1 cellular context compared by ENCODE assay signal in genomic region chr6:134622382-134623173, GRCh38.
TF ChIP-seq lines count a peak whose summit lies in the region.

No MANE protein-coding gene starts in this region.

TF ChIP-seq in GM23338, 12 proteins besides CTCF, POLR2A, EP300 and RAD21 (continued from another document):
- TF ChIP-seq, protein P1, sequence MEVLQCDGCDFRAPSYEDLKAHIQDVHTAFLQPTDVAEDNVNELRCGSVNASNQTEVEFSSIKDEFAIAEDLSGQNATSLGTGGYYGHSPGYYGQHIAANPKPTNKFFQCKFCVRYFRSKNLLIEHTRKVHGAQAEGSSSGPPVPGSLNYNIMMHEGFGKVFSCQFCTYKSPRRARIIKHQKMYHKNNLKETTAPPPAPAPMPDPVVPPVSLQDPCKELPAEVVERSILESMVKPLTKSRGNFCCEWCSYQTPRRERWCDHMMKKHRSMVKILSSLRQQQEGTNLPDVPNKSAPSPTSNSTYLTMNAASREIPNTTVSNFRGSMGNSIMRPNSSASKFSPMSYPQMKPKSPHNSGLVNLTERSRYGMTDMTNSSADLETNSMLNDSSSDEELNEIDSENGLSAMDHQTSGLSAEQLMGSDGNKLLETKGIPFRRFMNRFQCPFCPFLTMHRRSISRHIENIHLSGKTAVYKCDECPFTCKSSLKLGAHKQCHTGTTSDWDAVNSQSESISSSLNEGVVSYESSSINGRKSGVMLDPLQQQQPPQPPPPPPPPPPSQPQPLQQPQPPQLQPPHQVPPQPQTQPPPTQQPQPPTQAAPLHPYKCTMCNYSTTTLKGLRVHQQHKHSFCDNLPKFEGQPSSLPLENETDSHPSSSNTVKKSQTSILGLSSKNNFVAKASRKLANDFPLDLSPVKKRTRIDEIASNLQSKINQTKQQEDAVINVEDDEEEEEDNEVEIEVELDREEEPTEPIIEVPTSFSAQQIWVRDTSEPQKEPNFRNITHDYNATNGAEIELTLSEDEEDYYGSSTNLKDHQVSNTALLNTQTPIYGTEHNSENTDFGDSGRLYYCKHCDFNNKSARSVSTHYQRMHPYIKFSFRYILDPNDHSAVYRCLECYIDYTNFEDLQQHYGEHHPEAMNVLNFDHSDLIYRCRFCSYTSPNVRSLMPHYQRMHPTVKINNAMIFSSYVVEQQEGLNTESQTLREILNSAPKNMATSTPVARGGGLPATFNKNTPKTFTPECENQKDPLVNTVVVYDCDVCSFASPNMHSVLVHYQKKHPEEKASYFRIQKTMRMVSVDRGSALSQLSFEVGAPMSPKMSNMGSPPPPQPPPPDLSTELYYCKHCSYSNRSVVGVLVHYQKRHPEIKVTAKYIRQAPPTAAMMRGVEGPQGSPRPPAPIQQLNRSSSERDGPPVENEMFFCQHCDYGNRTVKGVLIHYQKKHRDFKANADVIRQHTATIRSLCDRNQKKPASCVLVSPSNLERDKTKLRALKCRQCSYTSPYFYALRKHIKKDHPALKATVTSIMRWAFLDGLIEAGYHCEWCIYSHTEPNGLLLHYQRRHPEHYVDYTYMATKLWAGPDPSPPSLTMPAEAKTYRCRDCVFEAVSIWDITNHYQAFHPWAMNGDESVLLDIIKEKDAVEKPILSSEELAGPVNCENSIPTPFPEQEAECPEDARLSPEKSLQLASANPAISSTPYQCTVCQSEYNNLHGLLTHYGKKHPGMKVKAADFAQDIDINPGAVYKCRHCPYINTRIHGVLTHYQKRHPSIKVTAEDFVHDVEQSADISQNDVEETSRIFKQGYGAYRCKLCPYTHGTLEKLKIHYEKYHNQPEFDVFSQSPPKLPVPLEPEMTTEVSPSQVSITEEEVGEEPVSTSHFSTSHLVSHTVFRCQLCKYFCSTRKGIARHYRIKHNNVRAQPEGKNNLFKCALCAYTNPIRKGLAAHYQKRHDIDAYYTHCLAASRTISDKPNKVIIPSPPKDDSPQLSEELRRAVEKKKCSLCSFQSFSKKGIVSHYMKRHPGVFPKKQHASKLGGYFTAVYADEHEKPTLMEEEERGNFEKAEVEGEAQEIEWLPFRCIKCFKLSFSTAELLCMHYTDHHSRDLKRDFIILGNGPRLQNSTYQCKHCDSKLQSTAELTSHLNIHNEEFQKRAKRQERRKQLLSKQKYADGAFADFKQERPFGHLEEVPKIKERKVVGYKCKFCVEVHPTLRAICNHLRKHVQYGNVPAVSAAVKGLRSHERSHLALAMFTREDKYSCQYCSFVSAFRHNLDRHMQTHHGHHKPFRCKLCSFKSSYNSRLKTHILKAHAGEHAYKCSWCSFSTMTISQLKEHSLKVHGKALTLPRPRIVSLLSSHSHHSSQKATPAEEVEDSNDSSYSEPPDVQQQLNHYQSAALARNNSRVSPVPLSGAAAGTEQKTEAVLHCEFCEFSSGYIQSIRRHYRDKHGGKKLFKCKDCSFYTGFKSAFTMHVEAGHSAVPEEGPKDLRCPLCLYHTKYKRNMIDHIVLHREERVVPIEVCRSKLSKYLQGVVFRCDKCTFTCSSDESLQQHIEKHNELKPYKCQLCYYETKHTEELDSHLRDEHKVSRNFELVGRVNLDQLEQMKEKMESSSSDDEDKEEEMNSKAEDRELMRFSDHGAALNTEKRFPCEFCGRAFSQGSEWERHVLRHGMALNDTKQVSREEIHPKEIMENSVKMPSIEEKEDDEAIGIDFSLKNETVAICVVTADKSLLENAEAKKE (CRISPR knock-in tag; IDR thresholded peaks at IDR 0.05) = no peak
- TF ChIP-seq STAT1 (IDR thresholded peaks at IDR 0.05; ENCODE audit: unreplicated experiment) (no peak), NANOG (IDR thresholded peaks at IDR 0.05; ENCODE audit: borderline replicate concordance) (no peak), EZH2phosphoT487 (IDR thresholded peaks at IDR 0.05; ENCODE audit: unreplicated experiment) (no peak), ZNF114 (CRISPR knock-in tag; IDR thresholded peaks at IDR 0.05) (no peak), CREB1 (CRISPR knock-in tag; IDR thresholded peaks at IDR 0.05; ENCODE audit: low read depth) (no peak)
- TF ChIP-seq, protein P2, sequence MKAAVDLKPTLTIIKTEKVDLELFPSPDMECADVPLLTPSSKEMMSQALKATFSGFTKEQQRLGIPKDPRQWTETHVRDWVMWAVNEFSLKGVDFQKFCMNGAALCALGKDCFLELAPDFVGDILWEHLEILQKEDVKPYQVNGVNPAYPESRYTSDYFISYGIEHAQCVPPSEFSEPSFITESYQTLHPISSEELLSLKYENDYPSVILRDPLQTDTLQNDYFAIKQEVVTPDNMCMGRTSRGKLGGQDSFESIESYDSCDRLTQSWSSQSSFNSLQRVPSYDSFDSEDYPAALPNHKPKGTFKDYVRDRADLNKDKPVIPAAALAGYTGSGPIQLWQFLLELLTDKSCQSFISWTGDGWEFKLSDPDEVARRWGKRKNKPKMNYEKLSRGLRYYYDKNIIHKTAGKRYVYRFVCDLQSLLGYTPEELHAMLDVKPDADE (IDR thresholded peaks at IDR 0.05) = no peak
TF ChIP-seq in GM23338: peak in this region for 0.
